Comparison of ENCODE assay signal across 26 cellular contexts in genomic region chr2:40824269-40824668, GRCh38.
"Had no signal": no experiment of that assay in that cellular context is flagged by ENCODE, and none has a peak within 500 bp of the region (broad histone marks: within the 10 kb centered on the region; RNA-seq: fewer than 3 reads in every experiment).

No MANE protein-coding gene starts in this region.

- H3K9me3 Mint-ChIP-seq: activated CD4-positive, alpha-beta T cell treated with anti-CD3 and anti-CD28 coated beads, Interleukin-2, amount 10 ng/mL, durations not matched to agents 24 days and 14 days; endodermal cell; stimulated activated memory B cell treated with anti-CD40 and anti-IgM and Interleukin-4, amounts not matched to agents 10 μg/mL and 1 μg/mL and 100 μg/mL, for 72 hours had no signal

- FAIRE-seq: keratinocyte, small intestine had no signal

- H3K4me1 ChIP-seq: lower lobe of right lung, parathyroid adenoma, stomach, suprapubic skin, transverse colon, uterus had no signal

- DNase-seq: activated CD4-positive, alpha-beta memory T cell treated with anti-CD3 and anti-CD28 coated beads, Interleukin-2, amount 10 ng/mL, durations not matched to agents 7 days and 5 days; activated CD4-positive, alpha-beta T cell treated with anti-CD3 and anti-CD28 coated beads, Interleukin-2, amount 10 ng/mL, durations not matched to agents 24 days and 14 days; activated CD4-positive, CD25-positive, alpha-beta regulatory T cell; activated effector memory CD4-positive, alpha-beta T cell treated with Interleukin-2 at 50 U/mL for 16 hours; activated naive CD4-positive, alpha-beta T cell treated with anti-CD3 and anti-CD28 coated beads for 36 hours; activated naive CD8-positive, alpha-beta T cell treated with anti-CD3 and anti-CD28 coated beads, Interleukin-2, amount 10 ng/mL, durations not matched to agents 7 days and 5 days; activated T-cell treated with anti-CD3 and anti-CD28 coated beads, Interleukin-2, amount 50 U/mL, for 72 hours; amniotic stem cell; cortex of kidney; endodermal cell; left colon; lower lobe of right lung; mesendoderm; mucosa of descending colon; nucleus accumbens; small intestine; stimulated activated CD4-positive, alpha-beta T cell treated with anti-CD3 and anti-CD28 coated beads, Interleukin-15, amount 100 ng/mL, for 24 hours; stomach; transverse colon; uterus had no signal

- H3K9me3 ChIP-seq: lower lobe of right lung, mucosa of descending colon, stomach, suprapubic skin, transverse colon, uterus had no signal

- H3K27me3 Mint-ChIP-seq: activated CD4-positive, alpha-beta memory T cell treated with anti-CD3 and anti-CD28 coated beads, Interleukin-2, amount 10 ng/mL, durations not matched to agents 7 days and 5 days; activated CD4-positive, alpha-beta T cell treated with anti-CD3 and anti-CD28 coated beads, Interleukin-2, amount 10 ng/mL, durations not matched to agents 24 days and 14 days; activated naive CD8-positive, alpha-beta T cell treated with anti-CD3 and anti-CD28 coated beads, Interleukin-2, amount 10 ng/mL, durations not matched to agents 7 days and 5 days; stimulated activated memory B cell treated with anti-CD40 and anti-IgM and Interleukin-4, amounts not matched to agents 10 μg/mL and 1 μg/mL and 100 μg/mL, for 72 hours had no signal

- H3K27me3 ChIP-seq: stomach, suprapubic skin, transverse colon, uterus had no signal

- H3K4me3 ChIP-seq: lower lobe of right lung, mucosa of descending colon, stomach, suprapubic skin, transverse colon, uterus had no signal

- H3K4me3 Mint-ChIP-seq: activated CD4-positive, alpha-beta memory T cell treated with anti-CD3 and anti-CD28 coated beads, Interleukin-2, amount 10 ng/mL, durations not matched to agents 7 days and 5 days; activated CD4-positive, alpha-beta T cell treated with anti-CD3 and anti-CD28 coated beads, Interleukin-2, amount 10 ng/mL, durations not matched to agents 24 days and 14 days; activated naive CD4-positive, alpha-beta T cell treated with anti-CD3 and anti-CD28 coated beads for 36 hours; activated naive CD8-positive, alpha-beta T cell treated with anti-CD3 and anti-CD28 coated beads, Interleukin-2, amount 10 ng/mL, durations not matched to agents 7 days and 5 days; activated T-cell treated with anti-CD3 and anti-CD28 coated beads, Interleukin-2, amount 50 U/mL, for 72 hours; endodermal cell; stimulated activated memory B cell treated with anti-CD40 and anti-IgM and Interleukin-4, amounts not matched to agents 10 μg/mL and 1 μg/mL and 100 μg/mL, for 72 hours had no signal

- H3K27ac ChIP-seq: epithelial cell of prostate, lower lobe of right lung, parathyroid adenoma, stomach, suprapubic skin, transverse colon, uterus had no signal

- H3K4me1 Mint-ChIP-seq: activated CD4-positive, alpha-beta memory T cell treated with anti-CD3 and anti-CD28 coated beads, Interleukin-2, amount 10 ng/mL, durations not matched to agents 7 days and 5 days; endodermal cell; stimulated activated memory B cell treated with anti-CD40 and anti-IgM and Interleukin-4, amounts not matched to agents 10 μg/mL and 1 μg/mL and 100 μg/mL, for 72 hours had no signal

- ATAC-seq: activated T-cell treated with anti-CD3 and anti-CD28 coated beads, Interleukin-2, amount 50 U/mL, for 72 hours; left colon; lower lobe of right lung; mucosa of descending colon; sciatic nerve; stimulated activated memory B cell treated with anti-CD40 and anti-IgM and Interleukin-4, amounts not matched to agents 10 μg/mL and 1 μg/mL and 100 μg/mL, for 72 hours had no signal

- H3K27ac Mint-ChIP-seq: activated CD4-positive, alpha-beta memory T cell treated with anti-CD3 and anti-CD28 coated beads, Interleukin-2, amount 10 ng/mL, durations not matched to agents 7 days and 5 days; activated CD4-positive, alpha-beta T cell treated with anti-CD3 and anti-CD28 coated beads, Interleukin-2, amount 10 ng/mL, durations not matched to agents 24 days and 14 days; activated naive CD4-positive, alpha-beta T cell treated with anti-CD3 and anti-CD28 coated beads for 36 hours; endodermal cell; stimulated activated memory B cell treated with anti-CD40 and anti-IgM and Interleukin-4, amounts not matched to agents 10 μg/mL and 1 μg/mL and 100 μg/mL, for 72 hours had no signal

- H3K36me3 Mint-ChIP-seq: activated naive CD8-positive, alpha-beta T cell treated with anti-CD3 and anti-CD28 coated beads, Interleukin-2, amount 10 ng/mL, durations not matched to agents 7 days and 5 days; stimulated activated memory B cell treated with anti-CD40 and anti-IgM and Interleukin-4, amounts not matched to agents 10 μg/mL and 1 μg/mL and 100 μg/mL, for 72 hours had no signal
